ENCODE assay signal across 13 cellular contexts in genomic region chr11:413120-414081, GRCh38. TPM values are rescaled to one million over a fixed set of nuclear protein-coding genes. Genes with fewer than 3 reads are reported as not detected.
DNase-seq lines count a peak whose midpoint lies in the region; ATAC-seq lines count a peak whose summit lies in the region.
"Had no signal": no experiment of that assay in that cellular context is flagged by ENCODE, and none has a peak within 500 bp of the region (broad histone marks: within the 10 kb centered on the region; RNA-seq: fewer than 3 reads in every experiment).

No MANE protein-coding gene starts in this region.

- peak overlapping the region; percentile 49 for H3K27ac Mint-ChIP-seq in activated CD4-positive, alpha-beta memory T cell treated with anti-CD3 and anti-CD28 coated beads, Interleukin-2, amount 10 ng/mL, durations not matched to agents 7 days and 5 days
- H3K27ac Mint-ChIP-seq in naive thymus-derived CD8-positive, alpha-beta T cell = peak overlapping the region; percentile 40 to 91 (median 82)

- CTCF ChIA-PET in activated CD4-positive, alpha-beta memory T cell treated with anti-CD3 and anti-CD28 coated beads, Interleukin-2, amount 10 ng/mL, durations not matched to agents 7 days and 5 days (lab: Charles Lee) = interaction anchor here (3.7 kb wide), 1 partner anchor 36 kb away, joined by 62 read pairs; the partner anchor contains the start of gene PTDSS2

- no peaks in the 10 kb centered on the region for H3K27me3 Mint-ChIP-seq in activated CD4-positive, alpha-beta memory T cell treated with anti-CD3 and anti-CD28 coated beads, Interleukin-2, amount 10 ng/mL, durations not matched to agents 7 days and 5 days
- no peaks in the 10 kb centered on the region for H3K27me3 Mint-ChIP-seq in naive thymus-derived CD8-positive, alpha-beta T cell

- DNase-seq in DMS53 (lab: John Stamatoyannopoulos, UW) (peak; percentile 66), DMS53 treated with DMSO at 0.1 percent for 48 hours (lab: John Stamatoyannopoulos, UW; ENCODE audit: unreplicated experiment) (no peak), GF-D8 (lab: John Stamatoyannopoulos, UW) (peak; percentile 5), NCI-H1417 (lab: John Stamatoyannopoulos, UW) (no peak)
- no peak for DNase-seq in activated CD4-positive, alpha-beta memory T cell treated with anti-CD3 and anti-CD28 coated beads, Interleukin-2, amount 10 ng/mL, durations not matched to agents 7 days and 5 days
- peak in 3 of 10 donors; percentile 13 to 34 (median 27) for DNase-seq in naive thymus-derived CD8-positive, alpha-beta T cell
- DNase-seq: 8988T; activated effector memory CD4-positive, alpha-beta T cell treated with anti-CD3 and anti-CD28 coated beads, Interleukin-2, amount 50 U/mL, for 16 hours; NCI-H1694; T1000 had no signal

- peaks cover 22% of the 10 kb centered on the region for H3K36me3 Mint-ChIP-seq in activated CD4-positive, alpha-beta memory T cell treated with anti-CD3 and anti-CD28 coated beads, Interleukin-2, amount 10 ng/mL, durations not matched to agents 7 days and 5 days (ENCODE audit: low read depth)
- peaks cover 0 to 3% (median 3%) of the 10 kb centered on the region in 3 donors for H3K36me3 Mint-ChIP-seq in naive thymus-derived CD8-positive, alpha-beta T cell

- peak in 1 of 2 donors; percentile 4 for ATAC-seq in naive thymus-derived CD8-positive, alpha-beta T cell
- no peak for ATAC-seq in HG03432 (IDR thresholded peaks at IDR 0.05; ENCODE audit: unreplicated experiment)
- no peak for ATAC-seq in GM21737 (IDR thresholded peaks at IDR 0.05; ENCODE audit: unreplicated experiment)

- peaks cover 30% of the 10 kb centered on the region for H3K4me1 Mint-ChIP-seq in activated CD4-positive, alpha-beta memory T cell treated with anti-CD3 and anti-CD28 coated beads, Interleukin-2, amount 10 ng/mL, durations not matched to agents 7 days and 5 days
- H3K4me1 Mint-ChIP-seq in naive thymus-derived CD8-positive, alpha-beta T cell = peaks cover 12 to 44% (median 43%) of the 10 kb centered on the region in 4 donors

- H3K4me3 Mint-ChIP-seq in activated CD4-positive, alpha-beta memory T cell treated with anti-CD3 and anti-CD28 coated beads, Interleukin-2, amount 10 ng/mL, durations not matched to agents 7 days and 5 days = peak overlapping the region; percentile 78
- peak overlapping the region; percentile 77 to 100 (median 86) for H3K4me3 Mint-ChIP-seq in naive thymus-derived CD8-positive, alpha-beta T cell

- H3K9me3 Mint-ChIP-seq in activated CD4-positive, alpha-beta memory T cell treated with anti-CD3 and anti-CD28 coated beads, Interleukin-2, amount 10 ng/mL, durations not matched to agents 7 days and 5 days = no peaks in the 10 kb centered on the region
- no peaks in the 10 kb centered on the region for H3K9me3 Mint-ChIP-seq in naive thymus-derived CD8-positive, alpha-beta T cell

- POLR2A ChIA-PET in activated CD4-positive, alpha-beta memory T cell treated with anti-CD3 and anti-CD28 coated beads, Interleukin-2, amount 10 ng/mL, durations not matched to agents 7 days and 5 days (lab: Charles Lee) = interaction anchor here (0.6 to 6.7 kb wide), 7 partner anchors 7 to 145 kb away, joined by 3 to 102 read pairs (median 4); partner anchors contain the start of genes ANO9 and PTDSS2
- POLR2A ChIA-PET in naive thymus-derived CD8-positive, alpha-beta T cell (lab: Charles Lee) = interaction anchor here (0.6 to 7.9 kb wide), 12 partner anchors 8 to 206 kb away, joined by 3 to 144 read pairs (median 12); partner anchors contain the start of genes ANO9, BET1L, HRAS and PHRF1

RNA-seq across cellular contexts. Expression of gene SIGIRR, which starts 1.4 kb away (rescaled TPM):
- total RNA-seq in activated CD4-positive, alpha-beta memory T cell treated with anti-CD3 and anti-CD28 coated beads, Interleukin-2, amount 10 ng/mL, durations not matched to agents 7 days and 5 days = 100 to 1,000 TPM; 170 to 178 TPM
- 100 to 1,000 TPM; 332 to 337 TPM for total RNA-seq in naive thymus-derived CD8-positive, alpha-beta T cell
- 100 to 1,000 TPM; 195 to 233 (median 206) TPM for polyA plus RNA-seq in naive thymus-derived CD8-positive, alpha-beta T cell

RNA-seq across cellular contexts. Expression of gene PKP3, which starts 19.4 kb away (rescaled TPM):
- total RNA-seq in activated CD4-positive, alpha-beta memory T cell treated with anti-CD3 and anti-CD28 coated beads, Interleukin-2, amount 10 ng/mL, durations not matched to agents 7 days and 5 days = not detected
- total RNA-seq in naive thymus-derived CD8-positive, alpha-beta T cell = under 1 TPM; 0.16 to 0.29 TPM
- polyA plus RNA-seq in naive thymus-derived CD8-positive, alpha-beta T cell = under 1 TPM in 2 of 3 donors, not detected in 1; 0.15 to 0.47 TPM

RNA-seq across cellular contexts. Expression of gene ANO9, which starts 28.4 kb away (rescaled TPM):
- 10 to 100 TPM; 69.2 to 73.5 TPM for total RNA-seq in activated CD4-positive, alpha-beta memory T cell treated with anti-CD3 and anti-CD28 coated beads, Interleukin-2, amount 10 ng/mL, durations not matched to agents 7 days and 5 days
- 10 to 100 TPM; 70.1 to 78.6 TPM for total RNA-seq in naive thymus-derived CD8-positive, alpha-beta T cell
- 1 to 10 TPM; 4.8 to 8.6 (median 7.3) TPM for polyA plus RNA-seq in naive thymus-derived CD8-positive, alpha-beta T cell
- total RNA-seq: chondrocyte had no signal

RNA-seq across cellular contexts. Expression of gene PTDSS2, which starts 36.7 kb away (rescaled TPM):
- total RNA-seq in activated CD4-positive, alpha-beta memory T cell treated with anti-CD3 and anti-CD28 coated beads, Interleukin-2, amount 10 ng/mL, durations not matched to agents 7 days and 5 days = 10 to 100 TPM; 20.1 to 21.5 TPM
- 10 to 100 TPM; 25.9 to 30.2 TPM for total RNA-seq in naive thymus-derived CD8-positive, alpha-beta T cell
- 10 to 100 TPM in 2 of 3 donors, 1 to 10 TPM in 1; 9.0 to 13.0 (median 11.6) TPM for polyA plus RNA-seq in naive thymus-derived CD8-positive, alpha-beta T cell

RNA-seq across cellular contexts. Expression of gene B4GALNT4, which starts 44.1 kb away (rescaled TPM):
- total RNA-seq in activated CD4-positive, alpha-beta memory T cell treated with anti-CD3 and anti-CD28 coated beads, Interleukin-2, amount 10 ng/mL, durations not matched to agents 7 days and 5 days = under 1 TPM; 0.23 to 0.53 TPM
- under 1 TPM; 0.16 to 0.39 TPM for total RNA-seq in naive thymus-derived CD8-positive, alpha-beta T cell
- polyA plus RNA-seq in naive thymus-derived CD8-positive, alpha-beta T cell = 1 to 10 TPM in 1 of 3 donors, not detected in 2; 1.3 TPM

Comparison
In these comparisons a context has a peak if more than half of its experiments do, and no peak if none do; other contexts are left out.
1. DNase-seq: peak in DMS53 (single experiment) and GF-D8 (single experiment); none in DMS53 treated with DMSO at 0.1 percent for 48 hours (single experiment), activated CD4-positive, alpha-beta memory T cell treated with anti-CD3 and anti-CD28 coated beads, Interleukin-2, amount 10 ng/mL, durations not matched to agents 7 days and 5 days (single experiment) and NCI-H1417 (0 of 3).